In the genomic region with DNA sequence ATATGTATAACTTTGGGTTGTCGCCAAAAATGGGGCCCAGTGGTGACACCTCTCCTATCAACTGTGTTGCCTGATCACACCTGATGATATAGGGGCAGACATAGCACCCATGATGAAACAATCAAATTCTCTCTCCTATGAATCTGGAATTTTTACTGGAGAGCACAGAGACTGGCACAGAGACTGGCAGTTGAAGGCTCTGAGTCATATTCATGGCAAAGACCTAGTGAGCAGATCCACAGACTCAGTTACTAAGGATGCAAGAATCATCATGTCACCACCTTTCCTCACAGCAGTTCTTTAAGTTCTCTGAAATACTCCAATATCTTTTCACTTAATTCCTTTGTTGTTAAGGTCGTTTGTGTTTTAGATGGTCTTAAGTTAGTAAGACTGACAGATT, we compare ENCODE assay signal across 19 cellular contexts. TPM values are rescaled to one million over a fixed set of nuclear protein-coding genes. Genes with fewer than 3 reads are reported as not detected.
"Had no signal": no experiment of that assay in that cellular context is flagged by ENCODE, and none has a peak within 500 bp of the region (broad histone marks: within the 10 kb centered on the region; RNA-seq: fewer than 3 reads in every experiment).

No MANE protein-coding gene starts in this region.

- DNase-seq: activated T-cell treated with anti-CD3 and anti-CD28 coated beads, Interleukin-2, amount 50 U/mL, for 1 hour; amniotic stem cell; body of pancreas; dorsolateral prefrontal cortex; gastrocnemius medialis; left ventricle myocardium inferior; mesendoderm; stimulated activated naive CD4-positive, alpha-beta T cell treated with Interleukin-2 at 50 U/mL for 16 hours; upper lobe of right lung had no signal

- H3K4me3 ChIP-seq: body of pancreas, dorsolateral prefrontal cortex, esophagus muscularis mucosa, gastrocnemius medialis, left ventricle myocardium inferior, prostate gland, upper lobe of right lung had no signal

- H3K36me3 ChIP-seq: esophagus muscularis mucosa, gastrocnemius medialis, left ventricle myocardium inferior, prostate gland, upper lobe of right lung had no signal

- H3K4me3 Mint-ChIP-seq: activated naive CD4-positive, alpha-beta T cell treated with anti-CD3 and anti-CD28 coated beads, Interleukin-2, amount 50 U/mL, for 24 hours; nephron; T-helper 2 cell treated with Interferon-gamma antibody and Interleukin-4, amounts not matched to agents 5 μg/mL and 100 μg/mL, for 36 hours had no signal

- ATAC-seq: activated CD4-positive, CD25-positive, alpha-beta regulatory T cell treated with anti-CD3 and anti-CD28 coated beads, Interleukin-2, amount 50 U/mL, for 24 hours; body of pancreas; gastrocnemius medialis; sciatic nerve; upper lobe of right lung had no signal

- H3K27ac Mint-ChIP-seq: nephron; T-helper 2 cell treated with Interferon-gamma antibody and Interleukin-4, amounts not matched to agents 5 μg/mL and 100 μg/mL, for 36 hours had no signal

- H3K27ac ChIP-seq: body of pancreas, dorsolateral prefrontal cortex, esophagus muscularis mucosa, gastrocnemius medialis, left ventricle myocardium inferior, prostate gland, upper lobe of right lung had no signal

- H3K9me3 Mint-ChIP-seq: T-helper 2 cell treated with Interferon-gamma antibody and Interleukin-4, amounts not matched to agents 5 μg/mL and 100 μg/mL, for 36 hours had no signal

- H3K27me3 ChIP-seq: body of pancreas, esophagus muscularis mucosa, gastrocnemius medialis, upper lobe of right lung had no signal

- H3K4me1 ChIP-seq: body of pancreas, esophagus muscularis mucosa, gastrocnemius medialis, left ventricle myocardium inferior, prostate gland, upper lobe of right lung had no signal

- H3K9me3 ChIP-seq: body of pancreas, gastrocnemius medialis, prostate gland, upper lobe of right lung had no signal

- H3K4me1 Mint-ChIP-seq: activated naive CD4-positive, alpha-beta T cell treated with anti-CD3 and anti-CD28 coated beads, Interleukin-2, amount 50 U/mL, for 24 hours; nephron had no signal

RNA-seq across cellular contexts. Expression of a gene that starts 60.0 kb away (rescaled TPM):
- total RNA-seq: chondrocyte, dorsolateral prefrontal cortex, esophagus muscularis mucosa, left ventricle myocardium inferior, omental fat pad, prostate gland, sciatic nerve, upper lobe of right lung had no signal
- polyA plus RNA-seq: keratinocyte had no signal
